19 cellular contexts compared by ENCODE assay signal in the genomic region with DNA sequence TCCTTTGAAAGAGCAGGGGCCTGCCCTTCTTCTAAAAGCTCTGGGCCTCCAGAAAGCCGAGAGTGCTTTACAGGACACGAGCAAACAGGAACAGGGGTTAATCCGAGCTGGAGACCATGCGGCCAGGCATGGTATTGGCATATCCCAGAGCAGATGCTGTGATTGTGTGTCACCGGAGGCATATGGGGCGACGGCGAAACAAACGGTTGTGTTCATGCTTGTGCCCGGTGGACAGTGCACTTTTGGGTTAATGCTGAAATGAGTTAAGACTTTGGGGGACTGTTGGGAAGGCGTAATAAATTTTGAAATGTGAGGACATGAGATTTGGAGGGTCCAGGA.
A peak's percentile ranks its signal among the peaks of the same experiment; 100 is the strongest.
DNase-seq lines count a peak whose midpoint lies in the region; ATAC-seq and TF ChIP-seq lines count a peak whose summit lies in the region.
"Had no signal": no experiment of that assay in that cellular context is flagged by ENCODE, and none has a peak within 500 bp of the region (broad histone marks: within the 10 kb centered on the region; RNA-seq: fewer than 3 reads in every experiment).

No MANE protein-coding gene starts in this region.

- no peak overlapping the region for H3K27ac Mint-ChIP-seq in activated CD8-positive, alpha-beta memory T cell treated with anti-CD3 and anti-CD28 coated beads, Interleukin-2, amount 10 ng/mL, durations not matched to agents 7 days and 5 days
- no peak overlapping the region for H3K27ac Mint-ChIP-seq in central memory CD8-positive, alpha-beta T cell (ENCODE audit: low read depth)
- H3K27ac Mint-ChIP-seq: CD4-positive, alpha-beta T cell had no signal

- WGBS in spleen, 5 donors = 80 to 94% (median 90%) methylated on average over 11 of the region's 11 CpGs

- no peaks in the 10 kb centered on the region for H3K27me3 Mint-ChIP-seq in activated CD8-positive, alpha-beta memory T cell treated with anti-CD3 and anti-CD28 coated beads, Interleukin-2, amount 10 ng/mL, durations not matched to agents 7 days and 5 days
- no peaks in the 10 kb centered on the region for H3K27me3 Mint-ChIP-seq in central memory CD8-positive, alpha-beta T cell
- H3K27me3 Mint-ChIP-seq: CD4-positive, alpha-beta T cell had no signal

- no peaks in the 10 kb centered on the region for H3K36me3 ChIP-seq in spleen
- H3K36me3 ChIP-seq: HAP-1 had no signal

- no peak overlapping the region for H3K4me3 ChIP-seq in spleen
- H3K4me3 ChIP-seq: GM12878, GM23248, HAP-1 had no signal

- H3K9me3 ChIP-seq in spleen = peaks cover 0 to 36% (median 0%) of the 10 kb centered on the region in 8 donors
- H3K9me3 ChIP-seq: Caco-2, HAP-1 had no signal

- H3K4me3 Mint-ChIP-seq in activated CD8-positive, alpha-beta memory T cell treated with anti-CD3 and anti-CD28 coated beads, Interleukin-2, amount 10 ng/mL, durations not matched to agents 7 days and 5 days = peak overlapping the region; percentile 48
- H3K4me3 Mint-ChIP-seq in central memory CD8-positive, alpha-beta T cell = peak overlapping the region; percentile 1
- H3K4me3 Mint-ChIP-seq: CD4-positive, alpha-beta T cell had no signal

- H3K4me1 ChIP-seq in spleen = no peaks in the 10 kb centered on the region
- H3K4me1 ChIP-seq: Caco-2, HAP-1 had no signal

- H3K27ac ChIP-seq in spleen = no peak overlapping the region
- H3K27ac ChIP-seq: C4-2B, GM23248 had no signal

- TF ChIP-seq POLR2A in spleen (IDR thresholded peaks at IDR 0.05) = no peak

- H3K9me3 Mint-ChIP-seq in activated CD8-positive, alpha-beta memory T cell treated with anti-CD3 and anti-CD28 coated beads, Interleukin-2, amount 10 ng/mL, durations not matched to agents 7 days and 5 days (ENCODE audit: low read depth) = peaks cover 2% of the 10 kb centered on the region
- no peaks in the 10 kb centered on the region for H3K9me3 Mint-ChIP-seq in central memory CD8-positive, alpha-beta T cell
- H3K9me3 Mint-ChIP-seq: CD4-positive, alpha-beta T cell had no signal

- no peaks in the 10 kb centered on the region for H3K27me3 ChIP-seq in spleen (replicated peaks in 1 of 7)

- no peak for DNase-seq in activated CD8-positive, alpha-beta memory T cell treated with anti-CD3 and anti-CD28 coated beads, Interleukin-2, amount 10 ng/mL, durations not matched to agents 7 days and 5 days
- DNase-seq in activated CD8-positive, alpha-beta memory T cell treated with anti-CD3 and anti-CD28 coated beads, Interleukin-2, amount 50 U/mL, for 4 hours = no peak
- DNase-seq in SK-N-DZ (ENCODE audit: low spot score) = peak; percentile 1
- DNase-seq in central memory CD8-positive, alpha-beta T cell (ENCODE audit: low spot score in 2 of 2) = no peak
- DNase-seq in spleen = peak; percentile 53
- DNase-seq in DMS153 treated with DMSO at 0.1 percent for 48 hours (lab: John Stamatoyannopoulos, UW; ENCODE audit: unreplicated experiment) = no peak
- DNase-seq in activated CD4-positive, alpha-beta T cell treated with anti-CD3 and anti-CD28 coated beads for 48 hours = no peak
- DNase-seq: ACHN, AML-193, DMS53, DND-41, EL had no signal

- ATAC-seq in activated CD8-positive, alpha-beta memory T cell treated with anti-CD3 and anti-CD28 coated beads, Interleukin-2, amount 10 ng/mL, durations not matched to agents 7 days and 5 days = no peak
- no peak for ATAC-seq in central memory CD8-positive, alpha-beta T cell (replicated peaks; ENCODE audit: extremely low read depth, poor library complexity, severe bottlenecking)
- no peak for ATAC-seq in GM18858 (IDR thresholded peaks at IDR 0.05; ENCODE audit: unreplicated experiment)
- ATAC-seq: GM12878 had no signal

- CTCF ChIA-PET in activated CD8-positive, alpha-beta memory T cell treated with anti-CD3 and anti-CD28 coated beads, Interleukin-2, amount 10 ng/mL, durations not matched to agents 7 days and 5 days (lab: Charles Lee) = no interaction called here

- peaks cover 22% of the 10 kb centered on the region for H3K36me3 Mint-ChIP-seq in activated CD8-positive, alpha-beta memory T cell treated with anti-CD3 and anti-CD28 coated beads, Interleukin-2, amount 10 ng/mL, durations not matched to agents 7 days and 5 days
- H3K36me3 Mint-ChIP-seq in central memory CD8-positive, alpha-beta T cell (ENCODE audit: insufficient read depth) = no peaks in the 10 kb centered on the region

- TF ChIP-seq CTCF in spleen (IDR thresholded peaks at IDR 0.05 in 8 of 11, conservative IDR thresholded peaks at IDR 0.05 in 3 of 11) = no peak

- peaks cover 29% of the 10 kb centered on the region for H3K4me1 Mint-ChIP-seq in activated CD8-positive, alpha-beta memory T cell treated with anti-CD3 and anti-CD28 coated beads, Interleukin-2, amount 10 ng/mL, durations not matched to agents 7 days and 5 days
- H3K4me1 Mint-ChIP-seq in central memory CD8-positive, alpha-beta T cell = peaks cover 2% of the 10 kb centered on the region

- intact Hi-C loops in spleen (cut with DNase I; ENCODE audit: low total_unique reads) = no loop called here

Comparison
In these comparisons a context has a peak if more than half of its experiments do, and no peak if none do; other contexts are left out.
1. DNase-seq: peak in SK-N-DZ (single experiment) and spleen (single experiment); none in activated CD8-positive, alpha-beta memory T cell treated with anti-CD3 and anti-CD28 coated beads, Interleukin-2, amount 10 ng/mL, durations not matched to agents 7 days and 5 days (single experiment), activated CD8-positive, alpha-beta memory T cell treated with anti-CD3 and anti-CD28 coated beads, Interleukin-2, amount 50 U/mL, for 4 hours (single experiment), central memory CD8-positive, alpha-beta T cell (0 of 2), DMS153 treated with DMSO at 0.1 percent for 48 hours (single experiment) and activated CD4-positive, alpha-beta T cell treated with anti-CD3 and anti-CD28 coated beads for 48 hours (single experiment).